In genomic region chr2:234109321-234109720, GRCh38 we compare ENCODE assay signal across 38 cellular contexts. TPM values are rescaled to one million over a fixed set of nuclear protein-coding genes. Genes with fewer than 3 reads are reported as not detected.
"Had no signal": no experiment of that assay in that cellular context is flagged by ENCODE, and none has a peak within 500 bp of the region (broad histone marks: within the 10 kb centered on the region; RNA-seq: fewer than 3 reads in every experiment).

No MANE protein-coding gene starts in this region.

- H3K36me3 ChIP-seq: adrenal gland, brain microvascular endothelial cell, cardiac muscle cell had no signal

- H3K27ac ChIP-seq: adrenal gland, body of pancreas, brain microvascular endothelial cell, cardiac muscle cell, VCaP had no signal

- H3K4me1 ChIP-seq: adrenal gland, body of pancreas had no signal

- ATAC-seq: activated CD8-positive, alpha-beta T cell treated with anti-CD3 and anti-CD28 coated beads for 36 hours; activated naive CD4-positive, alpha-beta T cell treated with anti-CD3 and anti-CD28 coated beads, Interleukin-2, amount 50 U/mL, for 72 hours; activated T-cell treated with anti-CD3 and anti-CD28 coated beads, Interleukin-2, amount 50 U/mL, for 4 hours; activated T-cell treated with anti-CD3 and anti-CD28 coated beads, Interleukin-2, amount 50 U/mL, for 72 hours; activated T-helper 17 cell treated with anti-CD3 and anti-CD28 coated beads, Interleukin-2, amount 50 U/mL, for 72 hours; body of pancreas had no signal

- H3K27me3 ChIP-seq: adrenal gland, body of pancreas, brain microvascular endothelial cell, cardiac muscle cell had no signal

- H3K4me3 ChIP-seq: adrenal gland, body of pancreas, cardiac muscle cell had no signal

- DNase-seq: activated B cell treated with CpG ODN at 0.5 μM for 24 hours; activated CD4-positive, alpha-beta memory T cell treated with anti-CD3 and anti-CD28 coated beads for 36 hours; activated CD4-positive, alpha-beta T cell treated with anti-CD3 and anti-CD28 coated beads for 4 hours; activated CD4-positive, alpha-beta T cell treated with anti-CD3 and anti-CD28 coated beads, Interleukin-2, amount 10 ng/mL, durations not matched to agents 24 days and 14 days; activated CD4-positive, alpha-beta T cell treated with anti-CD3 and anti-CD28 coated beads, Interleukin-2, amount 50 U/mL, for 1 hour; activated CD4-positive, alpha-beta T cell treated with anti-CD3 and anti-CD28 coated beads, Interleukin-2, amount 50 U/mL, for 4 hours; activated CD4-positive, CD25-positive, alpha-beta regulatory T cell treated with anti-CD3 and anti-CD28 coated beads, Interleukin-2, amount 50 U/mL, for 72 hours; activated CD8-positive, alpha-beta memory T cell treated with anti-CD3 and anti-CD28 coated beads, Interleukin-2, amount 50 U/mL, for 4 hours; activated CD8-positive, alpha-beta T cell treated with anti-CD3 and anti-CD28 coated beads for 36 hours; activated effector memory CD4-positive, alpha-beta T cell treated with anti-CD3 and anti-CD28 coated beads, Interleukin-2, amount 50 U/mL, for 16 hours; activated gamma-delta T cell treated with Interleukin-2 at 50 U/mL for 16 hours; activated naive CD4-positive, alpha-beta T cell; activated naive CD4-positive, alpha-beta T cell treated with anti-CD3 and anti-CD28 coated beads for 36 hours; activated naive CD4-positive, alpha-beta T cell treated with anti-CD3 and anti-CD28 coated beads, Interleukin-2, amount 50 U/mL, for 16 hours; activated naive CD8-positive, alpha-beta T cell treated with anti-CD3 and anti-CD28 coated beads for 36 hours; activated T-cell treated with anti-CD3 and anti-CD28 coated beads for 4 hours; activated T-cell treated with anti-CD3 and anti-CD28 coated beads, Interleukin-2, amount 50 U/mL, for 1 hour; activated T-cell treated with anti-CD3 and anti-CD28 coated beads, Interleukin-2, amount 50 U/mL, for 4 hours; activated T-cell treated with anti-CD3 and anti-CD28 coated beads, Interleukin-2, amount 50 U/mL, for 72 hours; adrenal gland; amniotic stem cell; aorta; body of pancreas; brain microvascular endothelial cell; caudate nucleus; cerebellar nuclear complex; T-helper 1 cell; T-helper 2 cell; T-helper 9 cell had no signal

- H3K9me3 ChIP-seq: adrenal gland, body of pancreas had no signal

RNA-seq across cellular contexts. Expression of gene SPP2, which starts 58.8 kb away (rescaled TPM):
- total RNA-seq: activated B cell treated with CpG ODN at 0.5 μM for 24 hours; activated CD4-positive, alpha-beta memory T cell treated with anti-CD3 and anti-CD28 coated beads for 36 hours; activated CD4-positive, alpha-beta T cell treated with anti-CD3 and anti-CD28 coated beads, Interleukin-2, amount 10 ng/mL, durations not matched to agents 24 days and 14 days; activated CD8-positive, alpha-beta memory T cell treated with anti-CD3 and anti-CD28 coated beads for 36 hours; activated CD8-positive, alpha-beta T cell treated with anti-CD3 and anti-CD28 coated beads for 36 hours; activated naive CD4-positive, alpha-beta T cell treated with anti-CD3 and anti-CD28 coated beads for 36 hours; activated naive CD4-positive, alpha-beta T cell treated with anti-CD3 and anti-CD28 coated beads, Interleukin-2, amount 50 U/mL, for 72 hours; activated naive CD8-positive, alpha-beta T cell treated with anti-CD3 and anti-CD28 coated beads for 36 hours; activated T-cell treated with anti-CD3 and anti-CD28 coated beads, Interleukin-2, amount 50 U/mL, for 4 hours; activated T-cell treated with anti-CD3 and anti-CD28 coated beads, Interleukin-2, amount 50 U/mL, for 72 hours; activated T-helper 1 cell treated with anti-CD3 and anti-CD28 coated beads, Interleukin-12 subunit alpha, Interleukin-12 subunit beta, Interleukin-2, Interleukin-4 antibody, amounts not matched to agents 30 ng/mL and 10 ng/mL and 1 ng/mL, durations not matched to agents 14 hours and 24 hours and 36 hours; activated T-helper 17 cell treated with anti-CD3 and anti-CD28 coated beads, Interleukin-2, amount 50 U/mL, for 72 hours; adrenal gland; aorta; astrocyte; body of pancreas; bronchial epithelial cell; cardiac muscle cell; chondrocyte had no signal
- polyA plus RNA-seq: adrenal gland, aorta, cardiac muscle cell had no signal
